In the genomic region with DNA sequence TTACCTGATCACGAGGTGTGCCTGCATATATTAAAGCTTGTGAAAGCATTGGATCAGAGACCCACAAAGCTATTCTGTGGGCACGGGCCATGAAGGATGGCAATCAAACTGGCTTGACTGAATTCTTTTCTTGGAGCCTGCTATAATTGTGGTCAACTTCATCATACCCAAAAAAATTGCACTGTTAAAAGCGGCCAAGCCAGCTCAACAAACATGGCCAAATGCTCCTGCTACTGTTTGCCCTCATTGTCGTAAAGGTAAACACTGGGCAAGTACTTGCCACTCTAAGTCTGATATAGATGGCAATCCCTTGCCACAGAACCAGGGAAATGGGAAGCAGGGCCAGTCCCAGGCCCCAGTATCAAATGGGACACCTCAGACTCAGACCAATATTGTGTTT, we compare ENCODE assay signal across 22 cellular contexts. TPM values are rescaled to one million over a fixed set of nuclear protein-coding genes. Genes with fewer than 3 reads are reported as not detected.
"Had no signal": no experiment of that assay in that cellular context is flagged by ENCODE, and none has a peak within 500 bp of the region (broad histone marks: within the 10 kb centered on the region; RNA-seq: fewer than 3 reads in every experiment).

No MANE protein-coding gene starts in this region.

- H3K9me3 ChIP-seq: esophagus muscularis mucosa had no signal

- H3K27ac Mint-ChIP-seq: activated B cell treated with CpG ODN at 0.5 μM for 24 hours; activated CD8-positive, alpha-beta T cell treated with anti-CD3 and anti-CD28 coated beads for 36 hours; activated naive CD8-positive, alpha-beta T cell treated with anti-CD3 and anti-CD28 coated beads for 36 hours; brain; progenitor cell of endocrine pancreas; T-helper 2 cell treated with Interferon-gamma antibody and Interleukin-4, amounts not matched to agents 5 μg/mL and 100 μg/mL, for 36 hours had no signal

- H3K4me1 ChIP-seq: esophagus muscularis mucosa, right atrium auricular region, tibial nerve had no signal

- H3K36me3 Mint-ChIP-seq: activated naive CD8-positive, alpha-beta T cell treated with anti-CD3 and anti-CD28 coated beads for 36 hours had no signal

- H3K36me3 ChIP-seq: esophagus muscularis mucosa, right atrium auricular region, tibial nerve had no signal

- ATAC-seq: activated CD8-positive, alpha-beta T cell treated with anti-CD3 and anti-CD28 coated beads for 36 hours; activated T-cell treated with anti-CD3 and anti-CD28 coated beads, Interleukin-2, amount 50 U/mL, for 4 hours; stimulated activated naive B cell treated with anti-CD40 and anti-IgM and Interleukin-4, amounts not matched to agents 10 μg/mL and 1 μg/mL and 100 μg/mL, for 72 hours had no signal

- H3K4me3 ChIP-seq: coronary artery, esophagus muscularis mucosa, right atrium auricular region, skin epidermis, tibial nerve had no signal

- H3K27me3 ChIP-seq: esophagus muscularis mucosa, right atrium auricular region, tibial nerve had no signal

- H3K27ac ChIP-seq: coronary artery, esophagus muscularis mucosa, right atrium auricular region, skin epidermis, tibial nerve had no signal

- DNase-seq: activated B cell treated with CpG ODN at 0.5 μM for 24 hours; activated CD4-positive, alpha-beta T cell treated with anti-CD3 and anti-CD28 coated beads for 48 hours; activated CD8-positive, alpha-beta T cell treated with anti-CD3 and anti-CD28 coated beads for 36 hours; activated effector memory CD4-positive, alpha-beta T cell treated with anti-CD3 and anti-CD28 coated beads, Interleukin-2, amount 50 U/mL, for 16 hours; activated naive CD8-positive, alpha-beta T cell treated with anti-CD3 and anti-CD28 coated beads for 36 hours; activated T-cell treated with anti-CD3 and anti-CD28 coated beads, Interleukin-2, amount 50 U/mL, for 4 hours; effector CD4-positive, alpha-beta T cell; glutamatergic neuron; hypothalamus; stimulated activated CD4-positive, alpha-beta T cell treated with anti-CD3 and anti-CD28 coated beads, Interleukin-15, amount 100 ng/mL, for 24 hours; stimulated activated CD4-positive, alpha-beta T cell treated with anti-CD3 and anti-CD28 coated beads, Interleukin-4, amount 100 ng/mL, for 1 hour; stimulated activated naive B cell treated with anti-CD40 and anti-IgM and Interleukin-4, amounts not matched to agents 10 μg/mL and 1 μg/mL and 100 μg/mL, for 72 hours had no signal

RNA-seq across cellular contexts. Expression of gene GSTM5, which starts 6.6 kb away (rescaled TPM):
- total RNA-seq: kidney epithelial cell had no signal
- polyA plus RNA-seq: neural cell had no signal

RNA-seq across cellular contexts. Expression of gene GSTM1, which starts 17.8 kb away (rescaled TPM):
- total RNA-seq: activated naive CD8-positive, alpha-beta T cell treated with anti-CD3 and anti-CD28 coated beads for 36 hours had no signal
- polyA plus RNA-seq: neural cell had no signal
